ENCODE assay signal across 11 cellular contexts in the genomic region with DNA sequence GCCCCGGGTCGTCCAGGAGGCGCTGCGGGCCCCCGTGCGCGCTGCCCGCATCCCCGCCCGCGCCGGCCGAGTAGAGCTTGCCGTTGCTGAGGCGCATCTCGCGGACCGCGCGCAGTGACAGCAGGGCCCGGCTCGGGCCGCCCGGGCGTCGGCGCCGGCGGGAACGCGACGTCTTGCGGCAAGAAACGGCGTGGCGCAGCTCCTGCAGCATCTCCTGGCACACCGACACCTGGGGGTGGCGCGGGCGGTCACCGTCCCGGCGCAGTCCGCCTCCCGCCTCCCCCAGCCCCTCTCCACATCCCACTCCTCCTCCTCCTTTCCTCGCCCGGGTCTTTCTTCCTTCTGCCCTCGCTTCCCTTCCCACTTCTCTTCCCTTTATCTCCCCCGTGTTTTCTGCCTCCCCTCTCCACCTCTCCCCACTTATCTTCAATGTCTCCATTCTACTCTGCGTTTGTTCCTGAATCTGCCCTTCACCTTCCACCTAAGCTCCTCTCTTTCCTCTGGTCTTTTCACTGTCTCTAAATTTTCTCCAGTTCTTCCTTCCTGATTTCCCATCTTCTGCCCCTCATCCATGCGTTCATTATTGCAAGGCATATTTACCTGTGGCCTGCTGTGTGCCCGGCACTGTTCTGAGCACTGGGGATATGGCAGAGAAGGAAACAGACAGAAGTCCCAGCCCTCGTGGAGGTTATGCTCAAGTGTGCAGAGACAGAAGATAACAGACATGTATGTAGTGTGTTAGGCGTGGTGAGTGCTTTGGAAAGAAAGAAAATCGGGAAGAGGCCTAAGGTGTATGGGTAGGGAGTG. TPM values are rescaled to one million over a fixed set of nuclear protein-coding genes. Genes with fewer than 3 reads are reported as not detected.
DNase-seq lines count a peak whose midpoint lies in the region; TF ChIP-seq lines count a peak whose summit lies in the region.
"Had no signal": no experiment of that assay in that cellular context is flagged by ENCODE, and none has a peak within 500 bp of the region (broad histone marks: within the 10 kb centered on the region; RNA-seq: fewer than 3 reads in every experiment).

No MANE protein-coding gene starts in this region.

- WGBS in esophagus muscularis mucosa = 33% methylated on average over 19 of the region's 55 CpGs

- peak; percentile 43 for DNase-seq in stimulated activated CD4-positive, alpha-beta T cell treated with anti-CD3 and anti-CD28 coated beads, Interleukin-15, amount 100 ng/mL, for 24 hours
- DNase-seq in stimulated activated CD4-positive, alpha-beta T cell treated with anti-CD3 and anti-CD28 coated beads, Interleukin-2, amount 100 ng/mL, for 48 hours = no peak
- DNase-seq in NCI-H2171 treated with DMSO at 0.1 percent for 48 hours (lab: John Stamatoyannopoulos, UW) (peak; percentile 68), epithelial cell of esophagus (ENCODE audit: low read depth) (peak; percentile 19), type B pancreatic cell (ENCODE audit: extremely low spot score, unreplicated experiment) (no peak), esophagus muscularis mucosa (ENCODE audit: extremely low spot score) (no peak), NCI-H187 treated with DMSO at 0.1 percent for 48 hours (lab: John Stamatoyannopoulos, UW) (no peak), DMS153 treated with DMSO at 0.1 percent for 48 hours (lab: John Stamatoyannopoulos, UW; ENCODE audit: unreplicated experiment) (no peak)
- DNase-seq: GDM1, NCI-H446 treated with DMSO at 0.1 percent for 48 hours had no signal

- H3K4me1 ChIP-seq in esophagus muscularis mucosa = peaks cover 13 to 30% (median 24%) of the 10 kb centered on the region in 4 donors

- H3K36me3 ChIP-seq in esophagus muscularis mucosa = peaks cover 0 to 10% (median 0%) of the 10 kb centered on the region in 4 donors

- TF ChIP-seq POLR2A in esophagus muscularis mucosa (IDR thresholded peaks at IDR 0.05; ENCODE audit: low read depth) = no peak

- peak overlapping the region; percentile 54 for H3K4me3 Mint-ChIP-seq in type B pancreatic cell

- peaks cover 6% of the 10 kb centered on the region for H3K4me1 Mint-ChIP-seq in type B pancreatic cell (ENCODE audit: unreplicated experiment)

- H3K9me3 Mint-ChIP-seq in type B pancreatic cell = no peaks in the 10 kb centered on the region

- H3K4me3 ChIP-seq in epithelial cell of esophagus (ENCODE audit: low read length) = no peak overlapping the region
- peak overlapping the region in 2 of 4 donors; percentile 25 to 46 for H3K4me3 ChIP-seq in esophagus muscularis mucosa

- TF ChIP-seq CTCF in epithelial cell of esophagus (IDR thresholded peaks at IDR 0.05; ENCODE audit: insufficient read depth, low read depth, low read length, missing control alignments) (no peak), type B pancreatic cell (conservative IDR thresholded peaks at IDR 0.05) (no peak), esophagus muscularis mucosa (IDR thresholded peaks at IDR 0.05) (no peak)

- H3K9me3 ChIP-seq in esophagus muscularis mucosa = no peaks in the 10 kb centered on the region

- H3K36me3 Mint-ChIP-seq in type B pancreatic cell = no peaks in the 10 kb centered on the region
- H3K36me3 Mint-ChIP-seq: IgD-negative memory B cell had no signal

- H3K27me3 Mint-ChIP-seq in type B pancreatic cell = peaks cover 85% of the 10 kb centered on the region

- H3K27me3 ChIP-seq in esophagus muscularis mucosa = peaks cover 0 to 97% (median 35%) of the 10 kb centered on the region in 4 donors

- TF ChIP-seq EP300 in esophagus muscularis mucosa (IDR thresholded peaks at IDR 0.05) = no peak

- intact Hi-C loops in esophagus muscularis mucosa (cut with DNase I) = no loop called here

- H3K27ac ChIP-seq in esophagus muscularis mucosa (replicated peaks in 1 of 4) = no peak overlapping the region

- H3K27ac Mint-ChIP-seq in type B pancreatic cell = no peak overlapping the region

RNA-seq across cellular contexts. Expression of gene ATP1A3, which starts 5.2 kb away (rescaled TPM):
- total RNA-seq in type B pancreatic cell (ENCODE audit: low replicate concordance) = 5.6 TPM in 1 of 2 replicates, not detected in the other
- 1 to 10 TPM; 2.1 to 4.3 (median 3.5) TPM for total RNA-seq in esophagus muscularis mucosa

RNA-seq across cellular contexts. Expression of gene RABAC1, which starts 40.2 kb away (rescaled TPM):
- total RNA-seq in type B pancreatic cell (ENCODE audit: low replicate concordance) = 124 and 140 TPM in 2 replicates
- 100 to 1,000 TPM; 142 to 250 (median 201) TPM for total RNA-seq in esophagus muscularis mucosa

Comparison
In these comparisons a context has a peak if more than half of its experiments do, and no peak if none do; other contexts are left out.
1. DNase-seq: peak in stimulated activated CD4-positive, alpha-beta T cell treated with anti-CD3 and anti-CD28 coated beads, Interleukin-15, amount 100 ng/mL, for 24 hours (single experiment), NCI-H2171 treated with DMSO at 0.1 percent for 48 hours (single experiment) and epithelial cell of esophagus (single experiment); none in stimulated activated CD4-positive, alpha-beta T cell treated with anti-CD3 and anti-CD28 coated beads, Interleukin-2, amount 100 ng/mL, for 48 hours (0 of 2), type B pancreatic cell (single experiment), esophagus muscularis mucosa (single experiment), NCI-H187 treated with DMSO at 0.1 percent for 48 hours (single experiment) and DMS153 treated with DMSO at 0.1 percent for 48 hours (single experiment).